ENCODE assay signal across 26 cellular contexts in the genomic region with DNA sequence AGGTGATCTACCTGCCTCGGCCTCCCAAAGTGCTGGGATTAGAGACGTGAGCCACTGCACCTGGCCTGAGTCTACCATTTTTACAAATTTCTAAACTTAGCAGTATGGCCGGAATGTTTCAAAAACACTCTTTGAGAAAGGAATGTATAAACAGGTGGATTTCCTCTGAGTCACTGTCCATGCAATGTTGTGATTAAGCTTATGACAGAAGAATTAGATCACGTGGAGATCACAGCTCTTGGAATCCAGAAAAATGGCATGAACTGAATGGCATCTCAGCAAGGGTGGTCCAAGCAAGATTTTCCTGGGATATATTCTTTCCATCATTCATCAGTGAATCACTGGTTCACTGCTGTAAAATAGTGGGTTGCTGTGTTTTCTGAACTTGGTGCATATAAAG.
DNase-seq lines count a peak whose midpoint lies in the region; ATAC-seq, FAIRE-seq and TF ChIP-seq lines count a peak whose summit lies in the region.
"Had no signal": no experiment of that assay in that cellular context is flagged by ENCODE, and none has a peak within 500 bp of the region (broad histone marks: within the 10 kb centered on the region; RNA-seq: fewer than 3 reads in every experiment).

No MANE protein-coding gene starts in this region.

- no peaks in the 10 kb centered on the region for H3K9me3 Mint-ChIP-seq in activated T-helper 17 cell treated with anti-CD3 and anti-CD28 coated beads, Interleukin-2, amount 50 U/mL, for 72 hours
- H3K9me3 Mint-ChIP-seq: brain; stimulated activated naive B cell treated with anti-CD40 and anti-IgM and Interleukin-4, amounts not matched to agents 10 μg/mL and 1 μg/mL and 100 μg/mL, for 72 hours had no signal

- H3K4me3 ChIP-seq in bronchial epithelial cell (ENCODE audit: low read depth, low read length) (no peak overlapping the region), tibial artery (no peak overlapping the region)
- H3K4me3 ChIP-seq: prostate gland, skin epidermis had no signal

- H3K4me1 Mint-ChIP-seq in activated T-helper 17 cell treated with anti-CD3 and anti-CD28 coated beads, Interleukin-2, amount 50 U/mL, for 72 hours, result no peaks in the 10 kb centered on the region
- H3K4me1 Mint-ChIP-seq: natural killer cell, T-cell had no signal

- H3K4me1 ChIP-seq in tibial artery, result peaks cover 0 to 39% (median 1%) of the 10 kb centered on the region in 4 donors
- H3K4me1 ChIP-seq: BE2C, foreskin keratinocyte, prostate gland had no signal

- no peak for ATAC-seq in GM18858 (IDR thresholded peaks at IDR 0.05; ENCODE audit: unreplicated experiment)
- ATAC-seq in activated T-helper 17 cell treated with anti-CD3 and anti-CD28 coated beads, Interleukin-2, amount 50 U/mL, for 72 hours (replicated peaks), result no peak
- ATAC-seq: foreskin keratinocyte; HCT116; left colon; natural killer cell; stimulated activated naive B cell treated with anti-CD40 and anti-IgM and Interleukin-4, amounts not matched to agents 10 μg/mL and 1 μg/mL and 100 μg/mL, for 72 hours; T-cell had no signal

- no peak for FAIRE-seq in bronchial epithelial cell (lab: Jason Lieb, UNC)
- FAIRE-seq: TTC549 had no signal

- H3K9me3 ChIP-seq in tibial artery, result no peaks in the 10 kb centered on the region
- H3K9me3 ChIP-seq: BE2C, prostate gland had no signal

- H3K36me3 ChIP-seq in bronchial epithelial cell (ENCODE audit: control insufficient read depth, insufficient read depth, low read length) (no peaks in the 10 kb centered on the region), tibial artery (no peaks in the 10 kb centered on the region)
- H3K36me3 ChIP-seq: BE2C, prostate gland had no signal

- peak; percentile 81 for DNase-seq in HT1080 (ENCODE audit: low read depth)
- peak; percentile 20 for DNase-seq in bronchial epithelial cell (ENCODE audit: low read depth)
- peak; percentile 20 for DNase-seq in iris pigment epithelial cell (ENCODE audit: low read depth)
- DNase-seq in tibial artery, result no peak
- DNase-seq in NCI-H1417 (lab: John Stamatoyannopoulos, UW), result no peak
- DNase-seq: activated CD4-positive, alpha-beta T cell treated with anti-CD3 and anti-CD28 coated beads for 4 hours; BE2C; COR-L47; cortex of kidney; left colon; natural killer cell; NCI-H1436 treated with DMSO at 0.1 percent for 48 hours; NCI-H524 treated with DMSO at 0.1 percent for 48 hours; SHP77; stimulated activated CD4-positive, alpha-beta T cell treated with anti-CD3 and anti-CD28 coated beads, Interleukin-2, amount 100 ng/mL, for 24 hours; stimulated activated naive B cell treated with anti-CD40 and anti-IgM and Interleukin-4, amounts not matched to agents 10 μg/mL and 1 μg/mL and 100 μg/mL, for 72 hours; T-cell had no signal

- intact Hi-C loops in tibial artery (cut with DNase I; ENCODE audit: low total_unique reads), result no loop called here

- H3K36me3 Mint-ChIP-seq in activated T-helper 17 cell treated with anti-CD3 and anti-CD28 coated beads, Interleukin-2, amount 50 U/mL, for 72 hours (ENCODE audit: low read depth), result no peaks in the 10 kb centered on the region
- H3K36me3 Mint-ChIP-seq: activated naive CD8-positive, alpha-beta T cell; brain; stimulated activated naive B cell treated with anti-CD40 and anti-IgM and Interleukin-4, amounts not matched to agents 10 μg/mL and 1 μg/mL and 100 μg/mL, for 72 hours; T-cell had no signal

- H3K27ac ChIP-seq in tibial artery, result no peak overlapping the region
- H3K27ac ChIP-seq: foreskin keratinocyte, prostate gland, skin epidermis had no signal

- H3K27me3 ChIP-seq in bronchial epithelial cell (ENCODE audit: control insufficient read depth, insufficient read depth, low read length), result no peaks in the 10 kb centered on the region
- H3K27me3 ChIP-seq in tibial artery, result no peaks in the 10 kb centered on the region
- H3K27me3 ChIP-seq: BE2C, foreskin keratinocyte had no signal

- H3K27me3 Mint-ChIP-seq in activated T-helper 17 cell treated with anti-CD3 and anti-CD28 coated beads, Interleukin-2, amount 50 U/mL, for 72 hours, result no peaks in the 10 kb centered on the region
- H3K27me3 Mint-ChIP-seq: activated naive CD8-positive, alpha-beta T cell; brain; T-cell had no signal

- TF ChIP-seq CTCF in bronchial epithelial cell (IDR thresholded peaks at IDR 0.05; ENCODE audit: insufficient read depth, low read length, severe bottlenecking) (no peak), tibial artery (IDR thresholded peaks at IDR 0.05) (no peak)

- no peak overlapping the region for H3K4me3 Mint-ChIP-seq in activated T-helper 17 cell treated with anti-CD3 and anti-CD28 coated beads, Interleukin-2, amount 50 U/mL, for 72 hours
- H3K4me3 Mint-ChIP-seq: activated naive CD8-positive, alpha-beta T cell; brain; natural killer cell; stimulated activated naive B cell treated with anti-CD40 and anti-IgM and Interleukin-4, amounts not matched to agents 10 μg/mL and 1 μg/mL and 100 μg/mL, for 72 hours; T-cell had no signal

- H3K27ac Mint-ChIP-seq in activated T-helper 17 cell treated with anti-CD3 and anti-CD28 coated beads, Interleukin-2, amount 50 U/mL, for 72 hours, result no peak overlapping the region
- H3K27ac Mint-ChIP-seq: activated naive CD8-positive, alpha-beta T cell; brain; natural killer cell; stimulated activated naive B cell treated with anti-CD40 and anti-IgM and Interleukin-4, amounts not matched to agents 10 μg/mL and 1 μg/mL and 100 μg/mL, for 72 hours; T-cell had no signal

Comparison
In these comparisons a context has a peak if more than half of its experiments do, and no peak if none do; other contexts are left out.
1. DNase-seq: peak in HT1080 (single experiment), bronchial epithelial cell (single experiment) and iris pigment epithelial cell (single experiment); none in tibial artery (0 of 2) and NCI-H1417 (0 of 3).